Comparison of ENCODE assay signal across 1 cellular context in genomic region chr2:186485871-186486650, GRCh38.
A peak's percentile ranks its signal among the peaks of the same experiment; 100 is the strongest.
TF ChIP-seq lines count a peak whose summit lies in the region.

ZC3H15 (plus strand) TSS chr2:186486260; CDS start chr2:186486383, 123 bp downstream.

TF ChIP-seq in HepG2, 621 proteins besides CTCF, POLR2A, EP300 and RAD21 (continued from another document and continues in another):
- TF ChIP-seq ZNF142 (CRISPR knock-in tag; IDR thresholded peaks at IDR 0.05), result peak; percentile 71; the same call in 1 of the 2 replicates
- TF ChIP-seq RFXAP (CRISPR knock-in tag; IDR thresholded peaks at IDR 0.05; ENCODE audit: borderline replicate concordance), result peak; percentile 94
- TF ChIP-seq TBP (CRISPR knock-in tag; IDR thresholded peaks at IDR 0.05), result no peak
- peak; percentile 98 for TF ChIP-seq ZGPAT (CRISPR knock-in tag; IDR thresholded peaks at IDR 0.05)
- TF ChIP-seq MAF1 (CRISPR knock-in tag; IDR thresholded peaks at IDR 0.05; ENCODE audit: borderline replicate concordance), result peak; percentile 92
- peak; percentile 96; the same call in 1 of the 2 replicates for TF ChIP-seq ZSCAN20 (CRISPR knock-in tag; IDR thresholded peaks at IDR 0.05; ENCODE audit: borderline replicate concordance)
- peak; percentile 85 for TF ChIP-seq IRF1 (CRISPR knock-in tag; IDR thresholded peaks at IDR 0.05; ENCODE audit: low read depth)
- peak; percentile 69 for TF ChIP-seq RARA (CRISPR knock-in tag; IDR thresholded peaks at IDR 0.05)
- TF ChIP-seq ZNF652 (CRISPR knock-in tag; IDR thresholded peaks at IDR 0.05; ENCODE audit: borderline replicate concordance, low read depth), result no peak
- no peak for TF ChIP-seq PHB2 (IDR thresholded peaks at IDR 0.05; ENCODE audit: partially characterized antibody)
- TF ChIP-seq SRSF1 (optimal IDR thresholded peaks at IDR 0.05; ENCODE audit: low read depth, low read length), result peak; percentile 3
- TF ChIP-seq FOSL2 (CRISPR knock-in tag; IDR thresholded peaks at IDR 0.05), result peak; percentile 75
- TF ChIP-seq SIN3B (IDR thresholded peaks at IDR 0.05; ENCODE audit: low read length), result no peak; the same call in 1 of the 2 replicates
- TF ChIP-seq ZBTB44 (CRISPR knock-in tag; IDR thresholded peaks at IDR 0.05), result peak; percentile 37; the same call in 1 of the 2 replicates
- no peak for TF ChIP-seq MAFF (IDR thresholded peaks at IDR 0.05; ENCODE audit: low read depth, low read length)
- TF ChIP-seq BCL6 (CRISPR knock-in tag; IDR thresholded peaks at IDR 0.05), result peak; percentile 68
- no peak; the same call in 1 of the 2 replicates for TF ChIP-seq DPF2 (CRISPR knock-in tag; IDR thresholded peaks at IDR 0.05; ENCODE audit: borderline replicate concordance, low read depth)
- TF ChIP-seq ZBTB21 (CRISPR knock-in tag; IDR thresholded peaks at IDR 0.05), result peak; percentile 48; the same call in 1 of the 2 replicates
- TF ChIP-seq ZNF17 (CRISPR knock-in tag; IDR thresholded peaks at IDR 0.05), result peak; percentile 20; the same call in 1 of the 2 replicates
- peak; percentile 94 for TF ChIP-seq HNRNPLL (IDR thresholded peaks at IDR 0.05; ENCODE audit: low read depth, low read length, poor library complexity, severe bottlenecking)
- TF ChIP-seq RBM39 (IDR thresholded peaks at IDR 0.05; ENCODE audit: low read depth, low read length, poor library complexity, severe bottlenecking), result peak; percentile 98
- TF ChIP-seq ZNF326 (CRISPR knock-in tag; IDR thresholded peaks at IDR 0.05; ENCODE audit: borderline replicate concordance), result no peak
- TF ChIP-seq ZNF414 (CRISPR knock-in tag; IDR thresholded peaks at IDR 0.05), result peak; percentile 93; the same call in 1 of the 2 replicates
- peak; percentile 68 for TF ChIP-seq ZNF441 (CRISPR knock-in tag; IDR thresholded peaks at IDR 0.05; ENCODE audit: borderline replicate concordance)
- no peak for TF ChIP-seq ADNP (CRISPR knock-in tag; IDR thresholded peaks at IDR 0.05)
- no peak; the same call in 1 of the 2 replicates for TF ChIP-seq ZKSCAN1 (IDR thresholded peaks at IDR 0.05; ENCODE audit: low read length)
- TF ChIP-seq ZNF773 (CRISPR knock-in tag; IDR thresholded peaks at IDR 0.05; ENCODE audit: borderline replicate concordance), result 0 out of 2 replicates have a peak, but pooled peaks have one; percentile 25
- 0 out of 2 replicates have a peak, but pooled peaks have one; percentile 75 for TF ChIP-seq MZF1 (CRISPR knock-in tag; IDR thresholded peaks at IDR 0.05; ENCODE audit: borderline replicate concordance)
- TF ChIP-seq RNF2 (conservative IDR thresholded peaks at IDR 0.05; ENCODE audit: low read depth), result peak; percentile 94
- peak; percentile 78 for TF ChIP-seq JUND (CRISPR knock-in tag; IDR thresholded peaks at IDR 0.05)
- peak; percentile 99 for TF ChIP-seq HOXA5 (CRISPR knock-in tag; IDR thresholded peaks at IDR 0.05)
- TF ChIP-seq BRCA1 (CRISPR knock-in tag; IDR thresholded peaks at IDR 0.05), result peak; percentile 71; the same call in 1 of the 2 replicates
- TF ChIP-seq ATF7 (IDR thresholded peaks at IDR 0.05), result 0 out of 2 replicates have a peak, but pooled peaks have one; percentile 1
- peak; percentile 82 for TF ChIP-seq ATF7 (CRISPR knock-in tag; IDR thresholded peaks at IDR 0.05)
- peak; percentile 90 for TF ChIP-seq GFI1 (CRISPR knock-in tag; IDR thresholded peaks at IDR 0.05; ENCODE audit: borderline replicate concordance)
- TF ChIP-seq TBX3 (IDR thresholded peaks at IDR 0.05; ENCODE audit: borderline replicate concordance), result peak; percentile 52; the same call in 1 of the 2 replicates
- peak; percentile 81 for TF ChIP-seq RXRA (CRISPR knock-in tag; IDR thresholded peaks at IDR 0.05)
- TF ChIP-seq YEATS2 (CRISPR knock-in tag; IDR thresholded peaks at IDR 0.05; ENCODE audit: borderline replicate concordance), result peak; percentile 97
- no peak for TF ChIP-seq ATF4 (CRISPR knock-in tag; IDR thresholded peaks at IDR 0.05)
- 0 out of 2 replicates have a peak, but pooled peaks have one; percentile 20 for TF ChIP-seq RELA (CRISPR knock-in tag; IDR thresholded peaks at IDR 0.05)
- peak; percentile 87 for TF ChIP-seq ZNF543 (CRISPR knock-in tag; IDR thresholded peaks at IDR 0.05)
- TF ChIP-seq SP140L (CRISPR knock-in tag; IDR thresholded peaks at IDR 0.05; ENCODE audit: borderline replicate concordance), result peak; percentile 82; the same call in 1 of the 2 replicates
- 0 out of 2 replicates have a peak, but pooled peaks have one; percentile 30 for TF ChIP-seq ZNF101 (CRISPR knock-in tag; IDR thresholded peaks at IDR 0.05; ENCODE audit: borderline replicate concordance, low read depth)
- TF ChIP-seq MAZ (IDR thresholded peaks at IDR 0.05; ENCODE audit: borderline replicate concordance, low read depth, low read length), result peak; percentile 80
- peak; percentile 71 for TF ChIP-seq MAZ (CRISPR knock-in tag; IDR thresholded peaks at IDR 0.05; ENCODE audit: low read depth)
- no peak for TF ChIP-seq CSRNP2 (CRISPR knock-in tag; conservative IDR thresholded peaks at IDR 0.05; ENCODE audit: low read depth)
- TF ChIP-seq PHF21A (CRISPR knock-in tag; IDR thresholded peaks at IDR 0.05), result peak; percentile 88
- TF ChIP-seq NFATC3 (CRISPR knock-in tag; IDR thresholded peaks at IDR 0.05), result peak; percentile 94
- peak; percentile 86; the same call in 1 of the 2 replicates for TF ChIP-seq ZBTB43 (CRISPR knock-in tag; conservative IDR thresholded peaks at IDR 0.05)
- peak; percentile 66; the same call in 1 of the 2 replicates for TF ChIP-seq ZC3H13 (CRISPR knock-in tag; IDR thresholded peaks at IDR 0.05)
- TF ChIP-seq RFX3 (CRISPR knock-in tag; IDR thresholded peaks at IDR 0.05), result no peak
- peak; percentile 93 for TF ChIP-seq DR1 (CRISPR knock-in tag; IDR thresholded peaks at IDR 0.05)
- TF ChIP-seq ZNF496 (CRISPR knock-in tag; IDR thresholded peaks at IDR 0.05; ENCODE audit: insufficient replicate concordance), result no peak
- TF ChIP-seq RBFOX2 (IDR thresholded peaks at IDR 0.05; ENCODE audit: low read depth, low read length), result peak; percentile 97
- TF ChIP-seq TSC22D2 (CRISPR knock-in tag; IDR thresholded peaks at IDR 0.05; ENCODE audit: borderline replicate concordance), result peak; percentile 81
- TF ChIP-seq ZIK1 (CRISPR knock-in tag; IDR thresholded peaks at IDR 0.05; ENCODE audit: borderline replicate concordance, low read depth), result peak; percentile 88
- no peak for TF ChIP-seq PCBP2 (optimal IDR thresholded peaks at IDR 0.05; ENCODE audit: low read depth, low read length, poor library complexity, severe bottlenecking)
- no peak for TF ChIP-seq ZNF720 (CRISPR knock-in tag; IDR thresholded peaks at IDR 0.05)
- TF ChIP-seq ZNF580 (CRISPR knock-in tag; IDR thresholded peaks at IDR 0.05; ENCODE audit: borderline replicate concordance, low read depth), result peak; percentile 85; the same call in 1 of the 2 replicates
